Comparison of ENCODE assay signal across 8 cellular contexts in genomic region chr17:62478424-62478975, GRCh38. TPM values are rescaled to one million over a fixed set of nuclear protein-coding genes. Genes with fewer than 3 reads are reported as not detected.
DNase-seq lines count a peak whose midpoint lies in the region; ATAC-seq, FAIRE-seq and TF ChIP-seq lines count a peak whose summit lies in the region.
"Not testable (repeated sequence)": the region's sequence is repeated elsewhere in the genome, so short reads cannot be mapped to it uniquely, and the experiment has no call there.

Gene TLK2, plus strand, starts transcription at chr17:62478825. Its CDS starts 2,301 bp downstream, at chr17:62481126.

- not testable (repeated sequence) for TF ChIP-seq CTCF in cardiac fibroblast (IDR thresholded peaks at IDR 0.05; ENCODE audit: low read depth, low read length)

- H3K9me3 ChIP-seq in small intestine (ENCODE audit: control insufficient read depth, low read depth), result not testable (repeated sequence)

- WGBS in small intestine, 3 donors, result 0 to 3% (median 0%) methylated on average over 11 to 69 of the region's 69 CpGs

- H3K4me3 ChIP-seq in cardiac fibroblast (replicated peaks in 1 of 2; ENCODE audit: low read depth in 2 of 2, low read length in 2 of 2), result peak within 1 kb of the TSS; percentile 56 to 65
- peak within 1 kb of the TSS; percentile 92 for H3K4me3 ChIP-seq in small intestine (ENCODE audit: low read depth in 1 of 2, low read length in 2 of 2)

- not testable (repeated sequence) for FAIRE-seq in small intestine (lab: Jason Lieb, UNC)

- peak within 1 kb of the TSS; percentile 87 to 95 (median 88) for H3K4me3 Mint-ChIP-seq in immature natural killer cell

- in situ Hi-C loops in ACHN (cut with HindIII; ENCODE audit: low pct_ligation_motif_present, low pct_unique_long_range_greater_than_20kb, low sequenced_read_pairs), result not testable (repeated sequence)

- peak; percentile 86 for DNase-seq in ACHN
- peak; percentile 92 for DNase-seq in NCI-H2227 (lab: John Stamatoyannopoulos, UW; ENCODE audit: unreplicated experiment)
- peak; percentile 69 to 90 for DNase-seq in cardiac fibroblast (ENCODE audit: low read depth in 2 of 2)
- DNase-seq in immature natural killer cell, result peak; percentile 71 to 80 (median 77)
- DNase-seq in small intestine, result peak; percentile 65

- peaks cover 32 to 42% of the 10 kb centered on the region in 2 donors for H3K4me1 Mint-ChIP-seq in immature natural killer cell

- H3K36me3 Mint-ChIP-seq in immature natural killer cell, result not testable (repeated sequence)

- peaks cover 1 to 12% (median 3%) of the 10 kb centered on the region in 3 donors for H3K27me3 Mint-ChIP-seq in immature natural killer cell (ENCODE audit: low read depth in 3 of 3)

- peak within 1 kb of the TSS; percentile 91 to 96 (median 94) for H3K27ac Mint-ChIP-seq in immature natural killer cell

- peak; percentile 77 for ATAC-seq in GM18909 (IDR thresholded peaks at IDR 0.05; ENCODE audit: poor library complexity, unreplicated experiment)
- peak; percentile 74 for ATAC-seq in HG03108 (IDR thresholded peaks at IDR 0.05; ENCODE audit: unreplicated experiment)
- ATAC-seq in activated CD4-positive, CD25-positive, alpha-beta regulatory T cell treated with anti-CD3 and anti-CD28 coated beads, Interleukin-2, amount 50 U/mL, for 24 hours, result peak; percentile 83

- not testable (repeated sequence) for H3K27me3 ChIP-seq in small intestine (ENCODE audit: control insufficient read depth in 2 of 2, insufficient read depth in 2 of 2, low read length in 2 of 2)

- not testable (repeated sequence) for H3K9me3 Mint-ChIP-seq in immature natural killer cell

- peak within 1 kb of the TSS; percentile 76 to 93 for H3K27ac ChIP-seq in small intestine (ENCODE audit: low read depth in 1 of 2, low read length in 1 of 2)

- not testable (repeated sequence) for H3K36me3 ChIP-seq in small intestine (ENCODE audit: control insufficient read depth in 2 of 2, insufficient read depth in 2 of 2, low read length in 2 of 2)

- not testable (repeated sequence) for H3K4me1 ChIP-seq in small intestine (ENCODE audit: control insufficient read depth in 2 of 2, insufficient read depth in 1 of 2, low read depth in 1 of 2, low read length in 1 of 2)

RNA-seq across cellular contexts. Expression of gene TLK2, which starts in this region (rescaled TPM):
- polyA plus RNA-seq in immature natural killer cell, result 10 to 100 TPM in 1 of 3 donors, 1 to 10 TPM in 2; 6.4 to 19.7 (median 6.6) TPM
- polyA plus RNA-seq in small intestine, result 10 to 100 TPM; 13.0 to 18.6 (median 13.9) TPM

Comparison
In these comparisons a context has a peak if more than half of its experiments do, and no peak if none do; other contexts are left out.
1. Peak in every context shown above with its lines: DNase-seq, ATAC-seq, H3K4me3 ChIP-seq and H3K27ac ChIP-seq.